8 cellular contexts compared by ENCODE assay signal in the genomic region with DNA sequence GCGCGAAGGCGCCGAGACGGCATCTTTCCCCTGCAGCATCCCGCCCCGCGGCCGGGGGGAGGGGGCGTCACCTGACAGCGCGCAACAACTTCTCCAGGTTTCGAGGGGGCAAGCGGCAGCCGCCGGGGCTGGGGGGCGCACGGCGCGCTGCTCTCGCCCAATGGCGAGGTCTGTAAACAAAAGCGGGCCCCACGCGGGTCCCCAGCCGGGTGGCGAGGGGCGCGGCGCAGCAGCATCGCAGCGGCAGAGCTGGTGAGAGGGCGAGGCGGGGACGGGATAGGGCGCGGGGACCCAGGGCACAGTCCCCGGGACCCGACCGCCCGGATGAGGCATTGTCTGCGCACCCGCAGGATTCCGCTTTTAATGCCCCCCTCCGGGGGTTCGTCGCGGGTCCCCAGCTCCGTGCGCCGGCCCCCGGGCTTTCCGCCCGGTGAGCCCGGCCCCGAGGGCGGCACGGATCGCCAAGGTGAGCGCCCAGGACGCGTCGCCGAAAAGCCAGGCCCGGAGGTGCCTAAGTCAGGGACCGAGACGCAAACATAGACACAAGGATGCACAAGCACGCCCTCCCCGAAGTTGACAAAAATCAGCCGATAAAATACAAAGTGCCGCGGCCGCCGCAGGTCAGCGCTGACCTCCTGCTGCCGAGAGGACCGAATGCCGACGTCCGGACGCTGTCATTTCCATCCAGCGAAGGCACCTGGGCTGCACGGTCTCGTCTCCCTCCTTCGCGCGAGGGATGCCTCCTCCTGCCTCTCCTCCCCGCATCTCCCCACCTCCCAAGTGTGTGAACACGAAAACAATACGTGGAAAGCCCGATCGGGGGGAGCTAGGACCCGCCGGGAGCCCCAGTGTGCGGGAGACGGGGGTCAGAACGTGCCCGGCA.
DNase-seq lines count a peak whose midpoint lies in the region; ATAC-seq and TF ChIP-seq lines count a peak whose summit lies in the region.

No MANE protein-coding gene starts in this region.

- no peak overlapping the region for H3K4me3 ChIP-seq in KMS-11 (IDR thresholded peaks at IDR 0.05; ENCODE audit: insufficient read depth, low read depth, low read length)
- peak overlapping the region; percentile 41 to 75 for H3K4me3 ChIP-seq in duodenal mucosa (ENCODE audit: low read depth in 1 of 2, low read length in 2 of 2)
- peak overlapping the region; percentile 42 for H3K4me3 ChIP-seq in mucosa of descending colon

- H4K20me1 ChIP-seq in KMS-11 (ENCODE audit: insufficient read depth) = no peaks in the 10 kb centered on the region

- H3K79me2 ChIP-seq in KMS-11 (ENCODE audit: insufficient read depth, low read depth) = no peaks in the 10 kb centered on the region

- peak overlapping the region; percentile 91 for H2AFZ ChIP-seq in KMS-11 (ENCODE audit: low read depth)

- H3K4me2 ChIP-seq in KMS-11 = peak overlapping the region; percentile 79

- peaks cover 13% of the 10 kb centered on the region for H3K27me3 ChIP-seq in KMS-11 (ENCODE audit: insufficient read depth, low read depth)
- peaks cover 27 to 33% of the 10 kb centered on the region in 2 donors for H3K27me3 ChIP-seq in duodenal mucosa (ENCODE audit: control insufficient read depth in 1 of 2, insufficient read depth in 2 of 2, low read length in 2 of 2)

- H3K27ac ChIP-seq in KMS-11 = no peak overlapping the region
- no peak overlapping the region for H3K27ac ChIP-seq in duodenal mucosa (ENCODE audit: low read depth, low read length)
- H3K27ac ChIP-seq in substantia nigra (ENCODE audit: low read depth, low read length, poor library complexity, severe bottlenecking) = peak overlapping the region; percentile 35

- peak overlapping the region; percentile 33; the same call in 1 of the 2 replicates for H3K9ac ChIP-seq in KMS-11
- no peak overlapping the region for H3K9ac ChIP-seq in duodenal mucosa (ENCODE audit: low read depth in 1 of 2, low read length in 2 of 2)

- intact Hi-C loops in mucosa of descending colon (cut with DNase I, micrococcal nuclease) = no loop called here

- DNase-seq in activated CD4-positive, alpha-beta T cell treated with anti-CD3 and anti-CD28 coated beads for 1 hour = peak; percentile 25
- DNase-seq in mucosa of descending colon (peak in 2 of 3 donors; percentile 8 to 33), substantia nigra (lab: John Stamatoyannopoulos, UW) (peak in 28 of 49 donors; percentile 22 to 78 (median 58)), mesenteric fat pad (ENCODE audit: low spot score) (no peak)

- no peak for TF ChIP-seq POLR2A in GM18505 (IDR thresholded peaks at IDR 0.05; ENCODE audit: borderline replicate concordance, extremely low read depth, insufficient read depth, insufficient read length)

- ATAC-seq in GM18505 (IDR thresholded peaks at IDR 0.05; ENCODE audit: unreplicated experiment) (peak; percentile 13), mucosa of descending colon (no peak), HG03025 (IDR thresholded peaks at IDR 0.05; ENCODE audit: low FRiP score, unreplicated experiment) (no peak)

- TF ChIP-seq CTCF in KMS-11 (conservative IDR thresholded peaks at IDR 0.05; ENCODE audit: low read depth, low read length) (no peak), mucosa of descending colon (IDR thresholded peaks at IDR 0.05) (no peak)

- H3K36me3 ChIP-seq in KMS-11 (ENCODE audit: insufficient read depth) (no peaks in the 10 kb centered on the region), duodenal mucosa (ENCODE audit: control insufficient read depth in 1 of 2, insufficient read depth in 2 of 2, low read length in 2 of 2) (no peaks in the 10 kb centered on the region), mucosa of descending colon (ENCODE audit: low read depth) (no peaks in the 10 kb centered on the region)

- H3K9me3 ChIP-seq in duodenal mucosa (ENCODE audit: control insufficient read depth in 1 of 2, low read length in 2 of 2) = no peaks in the 10 kb centered on the region
- no peaks in the 10 kb centered on the region for H3K9me3 ChIP-seq in mucosa of descending colon

- H3K4me1 ChIP-seq in KMS-11 (ENCODE audit: low read depth, poor library complexity, severe bottlenecking) (peaks cover 53% of the 10 kb centered on the region), duodenal mucosa (ENCODE audit: control insufficient read depth in 1 of 2, insufficient read depth in 2 of 2, low read length in 2 of 2) (peaks cover 4 to 18% of the 10 kb centered on the region in 2 donors), mucosa of descending colon (ENCODE audit: low read depth) (peaks cover 12% of the 10 kb centered on the region)
